ENCODE assay signal across 8 cellular contexts in genomic region chr6:33634203-33634727, GRCh38. TPM values are rescaled to one million over a fixed set of nuclear protein-coding genes. Genes with fewer than 3 reads are reported as not detected.
DNase-seq lines count a peak whose midpoint lies in the region; ATAC-seq, FAIRE-seq and TF ChIP-seq lines count a peak whose summit lies in the region.

No MANE protein-coding gene starts in this region.

- DNase-seq in H7: peak; percentile 74
- peak; percentile 78 for DNase-seq in SK-N-SH
- peak in 1 of 2 donors; percentile 55 for DNase-seq in cardiac muscle cell (ENCODE audit: low read depth in 1 of 2, low spot score in 1 of 2)
- no peak for DNase-seq in sigmoid colon
- no peak for DNase-seq in RCC 7860 (ENCODE audit: low spot score)
- DNase-seq in midbrain (lab: John Stamatoyannopoulos, UW): no peak

- CTCF ChIA-PET in SK-N-SH (lab: Yijun Ruan, JAX): interaction anchor here (0.6 to 3.4 kb wide), 13 partner anchors 9 to 510 kb away, joined by 3 to 28 read pairs (median 3); partner anchors contain the start of gene UQCC2

- no peak for ATAC-seq in GM19328 (IDR thresholded peaks at IDR 0.05; ENCODE audit: unreplicated experiment)
- no peak for ATAC-seq in GM21423 (IDR thresholded peaks at IDR 0.05; ENCODE audit: unreplicated experiment)

- peak overlapping the region; percentile 28; the same call in 1 of the 2 replicates for H3K9ac ChIP-seq in SK-N-SH

- peak overlapping the region; percentile 59 for H3K4me3 ChIP-seq in H7 (ENCODE audit: insufficient read depth, low read depth, low read length)
- H3K4me3 ChIP-seq in SK-N-SH (ENCODE audit: low read depth in 2 of 2, low read length in 1 of 2): peak overlapping the region; percentile 58 to 66
- peak overlapping the region; percentile 37 for H3K4me3 ChIP-seq in cardiac muscle cell
- peak overlapping the region; percentile 10 to 42 (median 35) for H3K4me3 ChIP-seq in sigmoid colon

- H4K20me1 ChIP-seq in SK-N-SH (ENCODE audit: insufficient read depth): no peaks in the 10 kb centered on the region

- POLR2A ChIA-PET in SK-N-SH (lab: Yijun Ruan, JAX): interaction anchor here (0.7 to 1.3 kb wide), 5 partner anchors 13 to 77 kb away, joined by 3 to 5 read pairs (median 3); partner anchors contain the start of gene ITPR3

- TF ChIP-seq CTCF in SK-N-SH (IDR thresholded peaks at IDR 0.05) (no peak), cardiac muscle cell (IDR thresholded peaks at IDR 0.05; ENCODE audit: low read depth, low read length) (no peak), sigmoid colon (IDR thresholded peaks at IDR 0.05) (no peak)

- H3F3A ChIP-seq in SK-N-SH (replicated peaks; ENCODE audit: insufficient read depth): peaks cover 2% of the 10 kb centered on the region

- H3K27me3 ChIP-seq in H7 (ENCODE audit: control insufficient read depth, insufficient read depth, low read length) (no peaks in the 10 kb centered on the region), SK-N-SH (ENCODE audit: insufficient read depth) (no peaks in the 10 kb centered on the region), cardiac muscle cell (peaks cover 8% of the 10 kb centered on the region), sigmoid colon (peaks cover 0 to 39% (median 17%) of the 10 kb centered on the region in 3 donors)

- H2AFZ ChIP-seq in SK-N-SH (ENCODE audit: low read depth): peak overlapping the region; percentile 81

- no peak for TF ChIP-seq EP300 in SK-N-SH (IDR thresholded peaks at IDR 0.05; ENCODE audit: borderline replicate concordance in 1 of 2, low read depth in 1 of 2, low read length in 1 of 2)
- TF ChIP-seq EP300 in sigmoid colon (IDR thresholded peaks at IDR 0.05): no peak

- H3K4me2 ChIP-seq in SK-N-SH: peak overlapping the region; percentile 99

- TF ChIP-seq RAD21 in SK-N-SH (IDR thresholded peaks at IDR 0.05; ENCODE audit: low read length): no peak

- H3K9me3 ChIP-seq in SK-N-SH: no peaks in the 10 kb centered on the region
- no peaks in the 10 kb centered on the region for H3K9me3 ChIP-seq in cardiac muscle cell (ENCODE audit: low read depth)
- no peaks in the 10 kb centered on the region for H3K9me3 ChIP-seq in sigmoid colon

- WGBS in SK-N-SH (ENCODE audit: low lambda C conversion rate): 8% methylated on average over 13 of the region's 13 CpGs
- WGBS in sigmoid colon, 2 donors: 17 to 28% methylated on average over 13 of the region's 13 CpGs

- H3K36me3 ChIP-seq in H7 (replicated peaks; ENCODE audit: control insufficient read depth, insufficient read depth, low read length): no peaks in the 10 kb centered on the region
- H3K36me3 ChIP-seq in SK-N-SH (replicated peaks in 1 of 2; ENCODE audit: control insufficient read depth in 1 of 2, insufficient read depth in 2 of 2, low read length in 1 of 2): no peaks in the 10 kb centered on the region
- no peaks in the 10 kb centered on the region for H3K36me3 ChIP-seq in cardiac muscle cell
- H3K36me3 ChIP-seq in sigmoid colon: no peaks in the 10 kb centered on the region

- intact Hi-C loops in sigmoid colon (cut with DNase I): no loop called here

- no peaks in the 10 kb centered on the region for H3K79me2 ChIP-seq in SK-N-SH (ENCODE audit: insufficient read depth)

- peaks cover 0 to 28% of the 10 kb centered on the region in 2 experiments; a peak in 1 of 4 replicates for H3K4me1 ChIP-seq in SK-N-SH (ENCODE audit: control insufficient read depth in 1 of 2, insufficient read depth in 2 of 2, low read depth in 1 of 2, low read length in 1 of 2)
- no peaks in the 10 kb centered on the region for H3K4me1 ChIP-seq in cardiac muscle cell (ENCODE audit: low read depth)
- H3K4me1 ChIP-seq in sigmoid colon: peaks cover 0 to 22% (median 17%) of the 10 kb centered on the region in 4 donors

- peak overlapping the region in 1 of 2 experiments; percentile 61; a peak in 1 of 4 replicates for H3K27ac ChIP-seq in SK-N-SH (ENCODE audit: low read depth in 2 of 2, low read length in 1 of 2)
- H3K27ac ChIP-seq in cardiac muscle cell: no peak overlapping the region
- peak overlapping the region in 1 of 4 donors; percentile 40 for H3K27ac ChIP-seq in sigmoid colon

- FAIRE-seq in RCC 7860 (lab: Jason Lieb, UNC): no peak

- TF ChIP-seq POLR2A in sigmoid colon (IDR thresholded peaks at IDR 0.05): no peak

- H3K9me2 ChIP-seq in SK-N-SH: no peaks in the 10 kb centered on the region

TF ChIP-seq in SK-N-SH, 30 proteins besides CTCF, POLR2A, EP300 and RAD21:
- TF ChIP-seq GATA2 (CRISPR knock-in tag; IDR thresholded peaks at IDR 0.05): no peak
- TF ChIP-seq TCF12 (IDR thresholded peaks at IDR 0.05): no peak
- TF ChIP-seq NFIC (IDR thresholded peaks at IDR 0.05; ENCODE audit: borderline replicate concordance): no peak
- TF ChIP-seq ZBTB33 (IDR thresholded peaks at IDR 0.05; ENCODE audit: borderline replicate concordance, low read depth): no peak
- TF ChIP-seq TAF1 (IDR thresholded peaks at IDR 0.05; ENCODE audit: borderline replicate concordance, low read depth, low read length): no peak
- TF ChIP-seq MXI1 (IDR thresholded peaks at IDR 0.05; ENCODE audit: low read depth, low read length): 0 out of 2 replicates have a peak, but pooled peaks have one; percentile 40
- no peak for TF ChIP-seq FOSL2 (IDR thresholded peaks at IDR 0.05; ENCODE audit: borderline replicate concordance, low read depth)
- TF ChIP-seq IRF3 (IDR thresholded peaks at IDR 0.05; ENCODE audit: low read depth, low read length): no peak

RNA-seq across cellular contexts. Expression of gene ITPR3, which starts 13.1 kb away (rescaled TPM):
- total RNA-seq in H7 (2014; rRNA removed; shearing (Covaris generic)): 23.4 and 26.0 TPM in 2 replicates
- polyA plus RNA-seq in SK-N-SH (2012; rRNA removed): 4.7 and 8.1 TPM in 2 replicates
- polyA plus RNA-seq in SK-N-SH (2012; cell fraction: cytosol; rRNA removed): 1.9 and 3.7 TPM in 2 replicates
- 22.6 and 23.4 TPM in 2 replicates for polyA plus RNA-seq in SK-N-SH (2012; cell fraction: nucleus; rRNA removed)
- 0.35 and 1.1 TPM in 2 replicates for total RNA-seq in cardiac muscle cell
- polyA plus RNA-seq in cardiac muscle cell: 0.13 and 0.92 TPM in 2 replicates
- total RNA-seq in sigmoid colon: 10 to 100 TPM in 1 of 4 donors, 1 to 10 TPM in 3; 7.7 to 16.9 (median 9.0) TPM
- 10 to 100 TPM; 10.2 to 75.3 (median 20.6) TPM for polyA plus RNA-seq in sigmoid colon

RNA-seq across cellular contexts. Expression of gene BAK1, which starts 54.2 kb away (rescaled TPM):
- total RNA-seq in H7 (2014; rRNA removed; shearing (Covaris generic)): 45.9 and 50.5 TPM in 2 replicates
- polyA plus RNA-seq in SK-N-SH (2012; rRNA removed): 15.4 and 21.2 TPM in 2 replicates
- polyA plus RNA-seq in SK-N-SH (2012; cell fraction: cytosol; rRNA removed): 9.1 and 14.5 TPM in 2 replicates
- polyA plus RNA-seq in SK-N-SH (2012; cell fraction: nucleus; rRNA removed): 16.2 and 20.5 TPM in 2 replicates
- total RNA-seq in cardiac muscle cell: 39.0 and 60.8 TPM in 2 replicates
- polyA plus RNA-seq in cardiac muscle cell: 56.1 and 85.3 TPM in 2 replicates
- 10 to 100 TPM in 3 of 4 donors, 1 to 10 TPM in 1; 8.9 to 11.1 (median 10.4) TPM for total RNA-seq in sigmoid colon
- polyA plus RNA-seq in sigmoid colon: 100 to 1,000 TPM in 1 of 3 donors, 10 to 100 TPM in 2; 76.3 to 160 (median 96.9) TPM

Comparison
In these comparisons a context has a peak if more than half of its experiments do, and no peak if none do; other contexts are left out.
1. DNase-seq: peak in H7 (single experiment) and SK-N-SH (single experiment); none in sigmoid colon (single experiment), RCC 7860 (single experiment) and midbrain (single experiment).
2. Peak in every context shown above with its lines, with median percentiles within 50 percentile points of each other: H3K4me3 ChIP-seq.